9 cellular contexts compared by ENCODE assay signal in genomic region chr2:157182834-157183396, GRCh38.
DNase-seq lines count a peak whose midpoint lies in the region; ATAC-seq, FAIRE-seq and TF ChIP-seq lines count a peak whose summit lies in the region.
"Had no signal": no experiment of that assay in that cellular context is flagged by ENCODE, and none has a peak within 500 bp of the region (broad histone marks: within the 10 kb centered on the region; RNA-seq: fewer than 3 reads in every experiment).

No MANE protein-coding gene starts in this region.

- no peak overlapping the region for H3T11ph ChIP-seq in H9 (ENCODE audit: low read length)

- no peak overlapping the region for H3K14ac ChIP-seq in H9 (ENCODE audit: insufficient read depth, low read length)

- H3K9ac ChIP-seq in H9 (ENCODE audit: extremely low read depth, insufficient read length, low read length): no peak overlapping the region

- no peaks in the 10 kb centered on the region for H3K9me3 ChIP-seq in H9 (ENCODE audit: control insufficient read depth, low read depth, low read length)

- no peaks in the 10 kb centered on the region for H3K27me3 ChIP-seq in H9 (ENCODE audit: insufficient read depth, low read length)

- H3K27ac ChIP-seq in H9 (ENCODE audit: insufficient read length, low read depth, low read length) (no peak overlapping the region), VCaP (peak overlapping the region; percentile 57)

- H4K8ac ChIP-seq in H9 (replicated peaks; ENCODE audit: insufficient read length, low read depth, low read length): no peak overlapping the region

- no peak overlapping the region for H2BK5ac ChIP-seq in H9 (ENCODE audit: insufficient read length, low read length)

- no peak overlapping the region for H2BK20ac ChIP-seq in H9 (ENCODE audit: low read depth, low read length, poor library complexity, severe bottlenecking)

- no peak overlapping the region for H2AK5ac ChIP-seq in H9 (ENCODE audit: insufficient read length, low read length)

- no peak overlapping the region for H3K23ac ChIP-seq in H9 (ENCODE audit: insufficient read length, low read depth, low read length)

- no peak overlapping the region for H3K4ac ChIP-seq in H9 (ENCODE audit: low read depth, low read length)

- no peaks in the 10 kb centered on the region for H3K4me1 ChIP-seq in H9 (ENCODE audit: insufficient read depth, low read length)

- H3K56ac ChIP-seq in H9 (ENCODE audit: insufficient read length, low read depth, low read length): no peak overlapping the region

- H3K27me3 Mint-ChIP-seq in H9 (ENCODE audit: low read depth): no peaks in the 10 kb centered on the region

- H3K36me3 Mint-ChIP-seq in H9 (ENCODE audit: insufficient read depth in 1 of 3, low read depth in 3 of 3): no peaks in the 10 kb centered on the region

- no peak overlapping the region for H4K5ac ChIP-seq in H9 (ENCODE audit: insufficient read length, low read depth, low read length)

- no peak overlapping the region for H2BK15ac ChIP-seq in H9 (ENCODE audit: low read depth, low read length)

- H4K91ac ChIP-seq in H9 (ENCODE audit: insufficient read length, low read depth, low read length): no peak overlapping the region

- no peak overlapping the region for H2BK120ac ChIP-seq in H9 (ENCODE audit: low read depth, low read length, poor library complexity, severe bottlenecking)

- no peaks in the 10 kb centered on the region for H3K9me3 Mint-ChIP-seq in H9

- H3K27ac Mint-ChIP-seq in H9: no peak overlapping the region

- no CpG with 5 or more reads among the region's 3 CpGs for WGBS in H9 (ENCODE audit: extremely low coverage, insufficient read length, low lambda C conversion rate)

- H3K79me1 ChIP-seq in H9 (ENCODE audit: insufficient read depth, low read depth, low read length, poor library complexity, severe bottlenecking): no peaks in the 10 kb centered on the region

- H3K4me2 ChIP-seq in H9 (ENCODE audit: insufficient read depth, insufficient read length, low read length): no peak overlapping the region

- H3K23me2 ChIP-seq in H9 (ENCODE audit: insufficient read length, low read depth, low read length, poor library complexity, severe bottlenecking): no peaks in the 10 kb centered on the region

- peak; percentile 30 for FAIRE-seq in islet of Langerhans (lab: Jason Lieb, UNC)

- TF ChIP-seq CTCF in H9 (conservative IDR thresholded peaks at IDR 0.05): no peak
- no peak for TF ChIP-seq CTCF in VCaP (conservative IDR thresholded peaks at IDR 0.05)

- H3K4me3 Mint-ChIP-seq in H9: no peak overlapping the region

- no peaks in the 10 kb centered on the region for H3K79me2 ChIP-seq in H9 (ENCODE audit: insufficient read depth, low read length)

- no peak overlapping the region for H3K18ac ChIP-seq in H9 (ENCODE audit: insufficient read length, low read depth, low read length)

- H2AFZ ChIP-seq in H9 (ENCODE audit: low read length): peak overlapping the region; percentile 40

- H4K20me1 ChIP-seq in H9 (ENCODE audit: control insufficient read depth, insufficient read depth, insufficient read length): no peaks in the 10 kb centered on the region

- H2BK12ac ChIP-seq in H9 (ENCODE audit: insufficient read length, low read depth, low read length): no peak overlapping the region

- H3K4me1 Mint-ChIP-seq in H9: 0 out of 4 replicates have a peak, but pooled peaks cover 0 to 8% of the 10 kb centered on the region in 2 experiments

- peak; percentile 77 for DNase-seq in AG08395 (ENCODE audit: low spot score)
- DNase-seq in H9: no peak
- no peak for DNase-seq in midbrain (lab: John Stamatoyannopoulos, UW)
- DNase-seq in activated gamma-delta T cell treated with Interleukin-2 at 50 U/mL for 16 hours: no peak
- DNase-seq in germinal center (ENCODE audit: low spot score): no peak
- DNase-seq: activated CD4-positive, alpha-beta T cell treated with anti-CD3 and anti-CD28 coated beads for 1 hour had no signal

- ATAC-seq in GM21367 (IDR thresholded peaks at IDR 0.05; ENCODE audit: unreplicated experiment): no peak
